Comparison of ENCODE assay signal across 22 cellular contexts in genomic region chr9:115300116-115300515, GRCh38.
"Had no signal": no experiment of that assay in that cellular context is flagged by ENCODE, and none has a peak within 500 bp of the region (broad histone marks: within the 10 kb centered on the region; RNA-seq: fewer than 3 reads in every experiment).

No MANE protein-coding gene starts in this region.

- H3K9me3 ChIP-seq: MG63, SJSA1 had no signal

- H3K4me3 ChIP-seq: MG63, SJSA1, SK-N-MC had no signal

- H3K36me3 ChIP-seq: MG63, SJSA1 had no signal

- FAIRE-seq: RCC 7860 had no signal

- DNase-seq: Karpas-422, KG1, MG63, NCI-H1092, NCI-H1105 treated with DMSO at 0.1 percent for 48 hours, NCI-H1417 treated with DMSO at 0.1 percent for 48 hours, NCI-H146, NCI-H187, NCI-H2029, NCI-H2081 treated with DMSO at 0.1 percent for 48 hours, NCI-H2171, NCI-H226, NCI-H446, NCI-H510A, NCI-H524 treated with DMSO at 0.1 percent for 48 hours, NCI-H774, Right ventricle myocardium superior, RPMI8226, SIG-M5 had no signal

- H3K27me3 ChIP-seq: MG63, SJSA1 had no signal

- H3K27ac ChIP-seq: SJSA1, SK-N-MC had no signal
